Comparison of ENCODE assay signal across 13 cellular contexts in genomic region chr9:121750715-121751623, GRCh38.
DNase-seq lines count a peak whose midpoint lies in the region; ATAC-seq and TF ChIP-seq lines count a peak whose summit lies in the region.
"Had no signal": no experiment of that assay in that cellular context is flagged by ENCODE, and none has a peak within 500 bp of the region (broad histone marks: within the 10 kb centered on the region; RNA-seq: fewer than 3 reads in every experiment).

No MANE protein-coding gene starts in this region.

- ATAC-seq in HG03571 (IDR thresholded peaks at IDR 0.05; ENCODE audit: unreplicated experiment) = no peak

- H3K36me3 Mint-ChIP-seq in MCF 10A (ENCODE audit: insufficient read depth, unreplicated experiment) (peaks cover 20% of the 10 kb centered on the region), mesothelial cell of epicardium (no peaks in the 10 kb centered on the region)

- no peaks in the 10 kb centered on the region for H3K9me3 ChIP-seq in spleen
- H3K9me3 ChIP-seq: MG63 had no signal

- no TSS peak for BruUV-seq in MCF 10A (replicated peaks; lab: Mats Ljungman, UMichigan)

- H3K9me3 Mint-ChIP-seq in MCF 10A (ENCODE audit: unreplicated experiment) (no peaks in the 10 kb centered on the region), mesothelial cell of epicardium (no peaks in the 10 kb centered on the region)
- H3K9me3 Mint-ChIP-seq: CD4-positive, alpha-beta T cell; T-helper 1 cell treated with Interleukin-12 subunit alpha and Interleukin-12 subunit beta and Interleukin-4 antibody, amounts not matched to agents 30 μg/mL and 1 μg/mL, for 36 hours had no signal

- no peaks in the 10 kb centered on the region for H3K27me3 ChIP-seq in spleen (replicated peaks in 1 of 7)
- H3K27me3 ChIP-seq: MG63 had no signal

- POLR2A ChIA-PET in MCF 10A (lab: Yijun Ruan, JAX) = no interaction called here

- H3K4me1 Mint-ChIP-seq in MCF 10A (ENCODE audit: insufficient read depth, unreplicated experiment) (peaks cover 13% of the 10 kb centered on the region), mesothelial cell of epicardium (peaks cover 10% of the 10 kb centered on the region)

- intact Hi-C loops in MCF 10A (cut with micrococcal nuclease) (no loop called here), spleen (cut with DNase I; ENCODE audit: low total_unique reads) (no loop called here)

- H3K4me1 ChIP-seq in spleen = peaks cover 32 to 99% (median 76%) of the 10 kb centered on the region in 6 donors

- no peaks in the 10 kb centered on the region for H3K27me3 Mint-ChIP-seq in MCF 10A (ENCODE audit: insufficient read depth, unreplicated experiment)
- no peaks in the 10 kb centered on the region for H3K27me3 Mint-ChIP-seq in mesothelial cell of epicardium (ENCODE audit: low read depth)
- H3K27me3 Mint-ChIP-seq: CD4-positive, alpha-beta T cell had no signal

- TF ChIP-seq POLR2A in spleen (IDR thresholded peaks at IDR 0.05) = no peak

- CTCF ChIA-PET in MCF 10A (lab: Yijun Ruan, JAX) = interaction anchor here (0.5 to 1.1 kb wide), 4 partner anchors 8 to 501 kb away, joined by 3 to 5 read pairs (median 3); no protein-coding TSS in a partner anchor

- H3K4me3 ChIP-seq in spleen = no peak overlapping the region
- H3K4me3 ChIP-seq: MG63, skin epidermis had no signal

- peak overlapping the region in 7 of 8 donors; percentile 2 to 87 (median 74) for H3K27ac ChIP-seq in spleen

- TF ChIP-seq CTCF in MCF 10A (IDR thresholded peaks at IDR 0.05; ENCODE audit: unreplicated experiment) = no peak
- no peak for TF ChIP-seq CTCF in spleen (IDR thresholded peaks at IDR 0.05 in 8 of 11, conservative IDR thresholded peaks at IDR 0.05 in 3 of 11)
- no peak for TF ChIP-seq CTCF in mesothelial cell of epicardium (IDR thresholded peaks at IDR 0.05; ENCODE audit: unreplicated experiment)

- DNase-seq in HuH-7 (ENCODE audit: low spot score) (peak; percentile 92), MCF 10A (ENCODE audit: unreplicated experiment) (no peak), medulla oblongata (ENCODE audit: extremely low spot score) (peak; percentile 91), spleen (no peak), NCI-H774 (lab: John Stamatoyannopoulos, UW) (no peak), mesothelial cell of epicardium (ENCODE audit: low spot score in 2 of 2, unreplicated experiment in 2 of 2) (no peak), CD1c-positive myeloid dendritic cell (ENCODE audit: extremely low spot score) (no peak)
- DNase-seq: CD4-positive, alpha-beta T cell; H7; MG63 had no signal

- H3K27ac Mint-ChIP-seq in MCF 10A (ENCODE audit: low read depth, unreplicated experiment) (peak overlapping the region; percentile 51), mesothelial cell of epicardium (no peak overlapping the region)
- H3K27ac Mint-ChIP-seq: CD4-positive, alpha-beta T cell; T-helper 1 cell treated with Interleukin-12 subunit alpha and Interleukin-12 subunit beta and Interleukin-4 antibody, amounts not matched to agents 30 μg/mL and 1 μg/mL, for 36 hours had no signal

- WGBS in spleen, 5 donors = 77 to 84% (median 83%) methylated on average over 17 of the region's 17 CpGs

- no peak overlapping the region for H3K4me3 Mint-ChIP-seq in MCF 10A (ENCODE audit: unreplicated experiment)
- no peak overlapping the region for H3K4me3 Mint-ChIP-seq in mesothelial cell of epicardium
- H3K4me3 Mint-ChIP-seq: CD4-positive, alpha-beta T cell; T-helper 1 cell treated with Interleukin-12 subunit alpha and Interleukin-12 subunit beta and Interleukin-4 antibody, amounts not matched to agents 30 μg/mL and 1 μg/mL, for 36 hours had no signal

- H3K36me3 ChIP-seq in spleen = no peaks in the 10 kb centered on the region
- H3K36me3 ChIP-seq: MG63 had no signal

Comparison
In these comparisons a context has a peak if more than half of its experiments do, and no peak if none do; other contexts are left out.
1. DNase-seq: peak in HuH-7 (single experiment) and medulla oblongata (single experiment); none in MCF 10A (single experiment), spleen (single experiment), NCI-H774 (single experiment), mesothelial cell of epicardium (0 of 2) and CD1c-positive myeloid dendritic cell (single experiment).